7 cellular contexts compared by ENCODE assay signal in genomic region chr1:67429528-67430357, GRCh38. TPM values are rescaled to one million over a fixed set of nuclear protein-coding genes. Genes with fewer than 3 reads are reported as not detected.
A peak's percentile ranks its signal among the peaks of the same experiment; 100 is the strongest.
DNase-seq lines count a peak whose midpoint lies in the region; ATAC-seq, FAIRE-seq and TF ChIP-seq lines count a peak whose summit lies in the region.

No MANE protein-coding gene starts in this region.

- DNase-seq in SJCRH30, result peak; percentile 33 to 44
- DNase-seq in GM12878 (ENCODE audit: low read depth, low spot score), result no peak
- peak; percentile 23 for DNase-seq in iris pigment epithelial cell (ENCODE audit: low read depth)
- DNase-seq in stimulated activated CD4-positive, alpha-beta T cell treated with anti-CD3 and anti-CD28 coated beads, Interleukin-12 subunit alpha, Interleukin-12 subunit beta, amount 100 ng/mL, for 24 hours (ENCODE audit: low read depth in 2 of 2), result peak; percentile 25 to 26

- WGBS in GM12878 (ENCODE audit: insufficient coverage, insufficient replicate concordance, low lambda C conversion rate, missing lambda C conversion rate), result 1% methylated on average over 62 of the region's 69 CpGs

- H3K9ac ChIP-seq in GM12878 (ENCODE audit: control insufficient read depth, insufficient read depth, low read length), result peak overlapping the region; percentile 93

- H3K9me3 ChIP-seq in SJCRH30 (replicated peaks) (no peaks in the 10 kb centered on the region), GM12878 (replicated peaks; ENCODE audit: control insufficient read depth, insufficient read depth, low read length) (no peaks in the 10 kb centered on the region)

- peaks cover 3% of the 10 kb centered on the region; the same call in 1 of the 2 replicates for H4K20me1 ChIP-seq in GM12878 (ENCODE audit: control insufficient read depth, insufficient read depth)

- in situ Hi-C loops in GM12878 (cut with MboI), result loop anchor here (10.0 kb wide), 1 partner anchor 445 kb away; no protein-coding TSS in a partner anchor

- peak; percentile 50; the same call in 1 of the 2 replicates for TF ChIP-seq POLR2A in GM12878 (IDR thresholded peaks at IDR 0.05; ENCODE audit: low read depth, low read length)

- TSS peak; percentile 63 for BruUV-seq in GM12878 (replicated peaks; lab: Mats Ljungman, UMichigan)

- TF ChIP-seq CTCF in GM12878 (IDR thresholded peaks at IDR 0.05 in 2 of 3, conservative IDR thresholded peaks at IDR 0.05 in 1 of 3; ENCODE audit: control insufficient read depth in 2 of 3, extremely low read depth in 1 of 3, insufficient read depth in 1 of 3, low read depth in 3 of 3, low read length in 3 of 3), result no peak

- CTCF ChIA-PET in GM12878 (lab: Yijun Ruan, JAX), result interaction anchor here (0.6 to 5.2 kb wide), 7 partner anchors 10 to 441 kb away, joined by 3 to 38 read pairs (median 3); no protein-coding TSS in a partner anchor

- H3K27me3 ChIP-seq in SJCRH30 (no peaks in the 10 kb centered on the region), GM12878 (replicated peaks in 1 of 2; ENCODE audit: control insufficient read depth in 2 of 2, insufficient read depth in 2 of 2, low read length in 1 of 2) (no peaks in the 10 kb centered on the region)

- H3K36me3 ChIP-seq in SJCRH30 (peaks cover 47% of the 10 kb centered on the region), GM12878 (ENCODE audit: control insufficient read depth in 2 of 2, insufficient read depth in 2 of 2, low read length in 1 of 2) (peaks cover 0 to 6% of the 10 kb centered on the region in 2 experiments; a peak in 3 of 4 replicates)

- SMC1A ChIA-PET in GM12878 (lab: Charles Lee; ENCODE audit: uncharacterized antibody, unreplicated experiment), result interaction anchor here (0.6 to 2.2 kb wide), 6 partner anchors 14 to 338 kb away, joined by 3 to 7 read pairs (median 3); no protein-coding TSS in a partner anchor

- H3K4me3 ChIP-seq in SJCRH30 (peak overlapping the region; percentile 78), GM12878 (peak overlapping the region; percentile 91)

- TF ChIP-seq EP300 in GM12878 (IDR thresholded peaks at IDR 0.05; ENCODE audit: borderline replicate concordance in 1 of 2, control insufficient read depth in 1 of 2, low read depth in 2 of 2, low read length in 2 of 2), result no peak

- intact Hi-C loops in GM12878 (cut with micrococcal nuclease; ENCODE audit: unreplicated experiment), result loop anchor here (1.0 to 10.0 kb wide), 8 partner anchors 71 to 499 kb away; partner anchors contain the start of gene GADD45A

- POLR2A ChIA-PET in GM12878 (lab: Charles Lee), result interaction anchor here (1.0 to 2.0 kb wide), 6 partner anchors 12 to 255 kb away, joined by 3 to 10 read pairs (median 3); no protein-coding TSS in a partner anchor

- no peak for TF ChIP-seq RAD21 in GM12878 (IDR thresholded peaks at IDR 0.05; ENCODE audit: insufficient read depth, low read depth, low read length)

- peak overlapping the region; percentile 74; the same call in 1 of the 2 replicates for H3K4me2 ChIP-seq in GM12878 (ENCODE audit: control insufficient read depth, insufficient read depth)

- H2AFZ ChIP-seq in GM12878 (ENCODE audit: control insufficient read depth, low read depth, low read length), result no peak overlapping the region

- RAD21 ChIA-PET in GM12878 (lab: Charles Lee; ENCODE audit: unreplicated experiment), result interaction anchor here (0.7 to 1.9 kb wide), 8 partner anchors 12 to 499 kb away, joined by 3 to 6 read pairs (median 3); no protein-coding TSS in a partner anchor

- ATAC-seq in GM18909 (IDR thresholded peaks at IDR 0.05; ENCODE audit: poor library complexity, unreplicated experiment) (peak; percentile 4), HG02938 (IDR thresholded peaks at IDR 0.05; ENCODE audit: unreplicated experiment) (peak; percentile 1), GM12878 (peak; percentile 6), GM18517 (IDR thresholded peaks at IDR 0.05; ENCODE audit: unreplicated experiment) (no peak)

- H3K79me2 ChIP-seq in GM12878 (ENCODE audit: control insufficient read depth, insufficient read depth, low read length), result peaks cover 55% of the 10 kb centered on the region

- no peak for FAIRE-seq in GM12878 (lab: Jason Lieb, UNC)

- H3K4me1 ChIP-seq in SJCRH30, result 0 out of 2 replicates have a peak, but pooled peaks cover 5% of the 10 kb centered on the region
- peaks cover 15% of the 10 kb centered on the region for H3K4me1 ChIP-seq in GM12878 (ENCODE audit: control insufficient read depth, insufficient read depth, low read length)

- H3K27ac ChIP-seq in SJCRH30 (peak overlapping the region; percentile 90), GM12878 (ENCODE audit: control insufficient read depth, insufficient read depth) (peak overlapping the region; percentile 96)

TF ChIP-seq in GM12878, 131 proteins besides CTCF, POLR2A, EP300 and RAD21 (continues in another document):
- TF ChIP-seq HDAC6 (IDR thresholded peaks at IDR 0.05; ENCODE audit: unreplicated experiment) (no peak), NR2F1 (conservative IDR thresholded peaks at IDR 0.05) (no peak), CHD2 (IDR thresholded peaks at IDR 0.05; ENCODE audit: borderline replicate concordance, low read depth, low read length) (no peak), USF1 (IDR thresholded peaks at IDR 0.05; ENCODE audit: borderline replicate concordance, extremely low read length, insufficient read depth, low read depth, low read length) (no peak), KDM1A (IDR thresholded peaks at IDR 0.05; ENCODE audit: borderline replicate concordance) (no peak), CEBPB (IDR thresholded peaks at IDR 0.05; ENCODE audit: borderline replicate concordance in 1 of 2, low read depth in 2 of 2, low read length in 2 of 2) (no peak), BHLHE40 (IDR thresholded peaks at IDR 0.05; ENCODE audit: borderline replicate concordance in 1 of 2, low read depth in 2 of 2, low read length in 1 of 2) (peak; percentile 9 to 15; a peak in 1 of 4 replicates), STAT1 (conservative IDR thresholded peaks at IDR 0.05) (no peak; the same call in 1 of the 2 replicates), ZBTB11 (CRISPR knock-in tag; IDR thresholded peaks at IDR 0.05) (no peak), STAT3 (IDR thresholded peaks at IDR 0.05; ENCODE audit: low read depth, low read length) (no peak), ELK1 (IDR thresholded peaks at IDR 0.05; ENCODE audit: low read depth, low read length) (no peak), PAX8 (IDR thresholded peaks at IDR 0.05) (peak; percentile 98)

RNA-seq across cellular contexts. Expression of gene SERBP1, which starts 0.5 kb away (rescaled TPM):
- 503 and 535 TPM in 2 replicates for total RNA-seq in SJCRH30 (2014; rRNA removed; shearing (Covaris generic))
- 200 and 206 TPM in 2 replicates for total RNA-seq in GM12878 (2013; cell fraction: nucleolus; rRNA removed)
- 334 and 376 TPM in 2 replicates for total RNA-seq in GM12878 (2014; rRNA removed)
- 471 and 509 TPM in 2 replicates for total RNA-seq in GM12878 (2014; rRNA removed; fragmentation: Illumina TruSeq; extraction: Trizol)
- total RNA-seq in GM12878 (2021), result 383 and 385 TPM in 2 replicates
- polyA plus RNA-seq in GM12878 (2011; ENCODE audit: low read depth), result 133 TPM
- 416 and 531 TPM in 2 replicates for polyA plus RNA-seq in GM12878 (2011; rRNA removed)
- polyA plus RNA-seq in GM12878 (2011; cell fraction: cytosol; rRNA removed), result 172 and 204 TPM in 2 replicates
- polyA plus RNA-seq in GM12878 (2011; cell fraction: nucleus; rRNA removed), result 107 and 186 TPM in 2 replicates
- polyA plus RNA-seq in GM12878 (2012), result 308 and 325 TPM in 2 replicates
- polyA plus RNA-seq in GM12878 (2014; fragmentation: Illumina TruSeq; extraction: Trizol), result 414 and 440 TPM in 2 replicates
- polyA plus RNA-seq in GM12878 (2014; fragmentation: Nextera tagmentation; extraction: Ambion mirVana), result 100 to 1,000 TPM in 1 of 2 experiments, 10 to 100 TPM in 1; 76.7 to 111 TPM
- polyA plus RNA-seq in GM12878 (2014; rRNA removed), result 343 and 346 TPM in 2 replicates
- 100 to 1,000 TPM; 384 to 389 TPM for polyA plus RNA-seq in GM12878 (2016; fragmentation: Nextera tagmentation; extraction: Ambion mirVana)
- polyA minus RNA-seq in GM12878 (2011; rRNA and poly(A)+ RNA removed), result 117 and 148 TPM in 2 replicates
- 120 and 146 TPM in 2 replicates for polyA minus RNA-seq in GM12878 (2011; cell fraction: cytosol; rRNA and poly(A)+ RNA removed)
- 45.2 and 84.8 TPM in 2 replicates for polyA minus RNA-seq in GM12878 (2011; cell fraction: nucleus; rRNA and poly(A)+ RNA removed)
